ENCODE assay signal across 14 cellular contexts in genomic region chr5:127970854-127971425, GRCh38.
A peak's percentile ranks its signal among the peaks of the same experiment; 100 is the strongest.
DNase-seq lines count a peak whose midpoint lies in the region; ATAC-seq and TF ChIP-seq lines count a peak whose summit lies in the region.
"Had no signal": no experiment of that assay in that cellular context is flagged by ENCODE, and none has a peak within 500 bp of the region (broad histone marks: within the 10 kb centered on the region; RNA-seq: fewer than 3 reads in every experiment).

No MANE protein-coding gene starts in this region.

- H3K4me1 ChIP-seq in right atrium auricular region, result peaks cover 0 to 6% of the 10 kb centered on the region in 2 donors
- H3K4me1 ChIP-seq in Karpas-422 (ENCODE audit: low read length), result peaks cover 6% of the 10 kb centered on the region
- peaks cover 29% of the 10 kb centered on the region for H3K4me1 ChIP-seq in left ventricle myocardium inferior
- H3K4me1 ChIP-seq: BLaER1 had no signal

- H4K20me1 ChIP-seq in Karpas-422 (ENCODE audit: insufficient read depth, low read depth, low read length), result no peaks in the 10 kb centered on the region
- H4K20me1 ChIP-seq: BLaER1 had no signal

- H3K4me2 ChIP-seq in Karpas-422 (ENCODE audit: low read depth, low read length, poor library complexity, severe bottlenecking), result no peak overlapping the region
- H3K4me2 ChIP-seq: BLaER1 had no signal

- no peaks in the 10 kb centered on the region for H3K9me2 ChIP-seq in Karpas-422 (replicated peaks; ENCODE audit: insufficient read depth, low read length)

- H3K4me3 ChIP-seq in right atrium auricular region (no peak overlapping the region), Karpas-422 (ENCODE audit: low read length) (no peak overlapping the region), left ventricle myocardium inferior (no peak overlapping the region)
- H3K4me3 ChIP-seq: BLaER1, GM12878 had no signal

- H2AFZ ChIP-seq in Karpas-422 (ENCODE audit: low read length), result no peak overlapping the region; the same call in 1 of the 2 replicates

- no peaks in the 10 kb centered on the region for H3K27me3 ChIP-seq in right atrium auricular region
- no peaks in the 10 kb centered on the region for H3K27me3 ChIP-seq in Karpas-422 (ENCODE audit: low read length)
- H3K27me3 ChIP-seq in left ventricle myocardium inferior (ENCODE audit: low read depth), result no peaks in the 10 kb centered on the region
- H3K27me3 ChIP-seq: BLaER1 had no signal

- TF ChIP-seq CTCF in right atrium auricular region (IDR thresholded peaks at IDR 0.05) (no peak), left ventricle myocardium inferior (IDR thresholded peaks at IDR 0.05; ENCODE audit: borderline replicate concordance) (no peak)

- DNase-seq in Right ventricle myocardium inferior (ENCODE audit: missing footprints) (no peak), right atrium auricular region (ENCODE audit: low spot score) (no peak), Karpas-422 (no peak), left ventricle myocardium inferior (no peak), HuH-7.5 (ENCODE audit: low spot score) (no peak)
- DNase-seq: 8988T; CD4-positive, alpha-beta memory T cell; DMS79 treated with DMSO at 0.1 percent for 48 hours; H9 had no signal

- H3K9me3 ChIP-seq in right atrium auricular region (no peaks in the 10 kb centered on the region), Karpas-422 (ENCODE audit: low read length) (no peaks in the 10 kb centered on the region), left ventricle myocardium inferior (replicated peaks) (no peaks in the 10 kb centered on the region)

- peak; percentile 58 for ATAC-seq in Right ventricle myocardium inferior
- ATAC-seq in HG02852 (IDR thresholded peaks at IDR 0.05; ENCODE audit: unreplicated experiment), result no peak
- no peak for ATAC-seq in GM18907 (IDR thresholded peaks at IDR 0.05; ENCODE audit: unreplicated experiment)
- ATAC-seq: GM12878, HepG2 had no signal

- no peaks in the 10 kb centered on the region for H3K36me3 ChIP-seq in right atrium auricular region
- peaks cover 5% of the 10 kb centered on the region; the same call in 1 of the 2 replicates for H3K36me3 ChIP-seq in Karpas-422 (ENCODE audit: insufficient read depth, low read length)
- H3K36me3 ChIP-seq in left ventricle myocardium inferior, result peaks cover 9% of the 10 kb centered on the region

- intact Hi-C loops in Right ventricle myocardium inferior (cut with DNase I), result no loop called here
- intact Hi-C loops in left ventricle myocardium inferior (cut with micrococcal nuclease), result no loop called here

- H3K9ac ChIP-seq in Karpas-422 (ENCODE audit: low read length), result no peak overlapping the region
- H3K9ac ChIP-seq: BLaER1 had no signal

- peak overlapping the region in 1 of 2 donors; percentile 27 for H3K27ac ChIP-seq in right atrium auricular region
- 0 out of 2 replicates have a peak overlapping the region, but pooled peaks have one; percentile 11 for H3K27ac ChIP-seq in Karpas-422 (ENCODE audit: low read length)
- peak overlapping the region; percentile 13 for H3K27ac ChIP-seq in left ventricle myocardium inferior (replicated peaks)
- H3K27ac ChIP-seq: BLaER1 had no signal

- H3K79me2 ChIP-seq in Karpas-422 (ENCODE audit: low read length), result peaks cover 16% of the 10 kb centered on the region
